Comparison of ENCODE assay signal across 8 cellular contexts in the genomic region with DNA sequence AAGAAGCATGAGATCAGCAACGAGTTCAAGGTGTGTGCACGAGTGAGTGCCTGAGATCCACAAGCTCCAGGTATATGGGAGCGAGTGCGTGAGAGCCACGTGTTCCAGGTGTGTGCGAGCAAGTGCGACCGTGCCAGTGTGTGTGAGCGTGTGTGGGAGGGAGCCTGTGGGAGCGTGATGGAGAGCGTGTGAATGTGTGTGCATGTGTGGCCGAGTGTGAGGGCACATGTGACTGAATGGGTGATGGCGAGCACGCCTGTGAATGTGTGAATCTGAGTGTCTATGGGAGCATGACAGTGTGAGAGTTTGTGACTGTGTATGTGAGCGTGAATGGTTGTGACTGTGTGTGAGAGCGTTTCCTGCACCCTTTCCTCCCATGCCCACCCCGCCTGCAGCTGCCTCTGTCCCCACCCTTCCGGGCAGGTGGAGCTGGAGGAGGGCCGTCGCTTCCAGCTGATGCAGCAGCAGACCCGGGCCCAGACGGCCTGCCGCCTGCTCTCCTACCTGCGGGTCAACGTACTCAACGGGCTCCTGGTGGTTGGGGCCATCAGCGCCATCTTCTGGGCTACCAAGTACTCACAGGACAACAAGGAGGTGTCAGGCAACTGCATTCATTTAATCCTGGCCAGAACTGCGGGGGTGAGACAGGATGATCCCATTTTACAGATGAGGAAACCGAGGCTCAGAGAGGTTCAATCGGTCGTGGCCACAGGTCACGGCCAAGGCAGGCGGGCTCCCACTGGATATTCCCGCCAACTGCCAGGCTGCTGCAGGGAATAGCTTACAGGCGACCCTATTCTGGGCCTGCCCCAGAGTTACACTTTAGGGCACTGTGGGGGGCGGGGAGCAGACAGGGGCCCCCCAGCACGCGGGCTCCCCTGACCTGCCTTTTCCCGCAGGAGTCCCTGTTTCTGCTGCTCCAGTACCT. TPM values are rescaled to one million over a fixed set of nuclear protein-coding genes. Genes with fewer than 3 reads are reported as not detected.
DNase-seq lines count a peak whose midpoint lies in the region; ATAC-seq, FAIRE-seq and TF ChIP-seq lines count a peak whose summit lies in the region.

No MANE protein-coding gene starts in this region.

- no peak for TF ChIP-seq POLR2A in HCT116 (IDR thresholded peaks at IDR 0.05; ENCODE audit: borderline replicate concordance, extremely low read depth, insufficient read depth, insufficient read length)

- H3K36me3 ChIP-seq in BE2C (no peaks in the 10 kb centered on the region), HCT116 (ENCODE audit: control insufficient read depth in 1 of 2, insufficient read depth in 2 of 2, low read length in 2 of 2) (no peaks in the 10 kb centered on the region), left ventricle myocardium inferior (no peaks in the 10 kb centered on the region)

- CTCF ChIA-PET in HCT116 (lab: Charles Lee): interaction anchor here (0.9 to 2.1 kb wide), 4 partner anchors 10 to 117 kb away, joined by 3 to 8 read pairs (median 4); no protein-coding TSS in a partner anchor

- no peaks in the 10 kb centered on the region for H3K9me2 ChIP-seq in HCT116 (ENCODE audit: insufficient read depth)

- DNase-seq in BE2C (peak; percentile 68), HCT116 (ENCODE audit: low read depth, low spot score) (peak; percentile 70), RCC 7860 (ENCODE audit: low spot score) (peak; percentile 17), left ventricle myocardium inferior (no peak), NCI-H128 (lab: John Stamatoyannopoulos, UW; ENCODE audit: unreplicated experiment) (no peak)
- DNase-seq in activated T-helper 9 cell treated with anti-CD3 and anti-CD28 coated beads, Interleukin-2, amount 50 U/mL, for 16 hours (ENCODE audit: low read depth): peak; percentile 61
- DNase-seq in stimulated activated CD4-positive, alpha-beta T cell treated with anti-CD3 and anti-CD28 coated beads, Interleukin-1b, Interleukin-23, amount 100 ng/mL, for 48 hours: peak; percentile 77

- TF ChIP-seq RAD21 in HCT116 (IDR thresholded peaks at IDR 0.05; ENCODE audit: low read depth): no peak

- no peaks in the 10 kb centered on the region for H4K20me1 ChIP-seq in HCT116 (ENCODE audit: insufficient read depth)

- RAD21 ChIA-PET in HCT116 (lab: Charles Lee; ENCODE audit: low non-redundant PET in 1 of 2, low total read pairs in 2 of 2, uncharacterized antibody in 2 of 2, unreplicated experiment in 2 of 2): no interaction called here

- H3K4me2 ChIP-seq in HCT116 (ENCODE audit: low read length): no peak overlapping the region; the same call in 1 of the 2 replicates

- 0 out of 2 replicates have a peak, but pooled peaks cover 4% of the 10 kb centered on the region for H3K27me3 ChIP-seq in BE2C
- H3K27me3 ChIP-seq in HCT116 (ENCODE audit: insufficient read depth, low read length): no peaks in the 10 kb centered on the region
- H3K27me3 ChIP-seq in left ventricle myocardium inferior (ENCODE audit: low read depth): no peaks in the 10 kb centered on the region

- no peak overlapping the region for H2AFZ ChIP-seq in HCT116 (ENCODE audit: low read depth, low read length, poor library complexity, severe bottlenecking)

- no peaks in the 10 kb centered on the region for H3K9me3 ChIP-seq in BE2C
- no peaks in the 10 kb centered on the region for H3K9me3 ChIP-seq in HCT116 (ENCODE audit: control insufficient read depth in 1 of 2, insufficient read depth in 1 of 2, low read depth in 1 of 2, low read length in 2 of 2)
- H3K9me3 ChIP-seq in left ventricle myocardium inferior (replicated peaks): no peaks in the 10 kb centered on the region

- BruUV-seq in HCT116 (replicated peaks; lab: Mats Ljungman, UMichigan): no TSS peak

- H3K79me2 ChIP-seq in HCT116 (ENCODE audit: insufficient read depth, low read length): no peaks in the 10 kb centered on the region

- FAIRE-seq in RCC 7860 (lab: Jason Lieb, UNC): no peak

- H3K27ac ChIP-seq in HCT116 (ENCODE audit: low read depth, low read length) (no peak overlapping the region; the same call in 1 of the 2 replicates), left ventricle myocardium inferior (replicated peaks) (no peak overlapping the region)

- POLR2A ChIA-PET in HCT116 (lab: Charles Lee): interaction anchor here (1.6 kb wide), 1 partner anchor 53 kb away, joined by 5 read pairs; the partner anchor contains the start of genes AFMID and TK1

- TF ChIP-seq CTCF in BE2C (IDR thresholded peaks at IDR 0.05; ENCODE audit: low read depth, low read length) (peak; percentile 61), HCT116 (IDR thresholded peaks at IDR 0.05 in 2 of 3, conservative IDR thresholded peaks at IDR 0.05 in 1 of 3; ENCODE audit: borderline replicate concordance in 1 of 3, insufficient read depth in 1 of 3, low read depth in 2 of 3, low read length in 2 of 3) (peak in 2 of 3 experiments; percentile 76 to 81; a peak in 4 of 6 replicates), left ventricle myocardium inferior (IDR thresholded peaks at IDR 0.05; ENCODE audit: borderline replicate concordance) (peak; percentile 68)

- H3K4me1 ChIP-seq in BE2C: no peaks in the 10 kb centered on the region
- peaks cover 43 to 76% of the 10 kb centered on the region in 2 experiments for H3K4me1 ChIP-seq in HCT116 (ENCODE audit: control insufficient read depth in 1 of 2, insufficient read depth in 2 of 2, low read length in 2 of 2)
- peaks cover 40% of the 10 kb centered on the region for H3K4me1 ChIP-seq in left ventricle myocardium inferior

- ATAC-seq in HCT116 (peak; percentile 49), esophagus mucosa (no peak)

- H3K9ac ChIP-seq in HCT116 (ENCODE audit: low read length): no peak overlapping the region

- intact Hi-C loops in HCT116 (cut with micrococcal nuclease) (loop anchor here (1.0 kb wide), 1 partner anchor 115 kb away; no protein-coding TSS in a partner anchor), left ventricle myocardium inferior (cut with micrococcal nuclease) (no loop called here)

- H3K4me3 ChIP-seq in BE2C (ENCODE audit: low read depth, low read length): no peak overlapping the region
- no peak overlapping the region for H3K4me3 ChIP-seq in HCT116 (replicated peaks in 1 of 2; ENCODE audit: low read depth in 1 of 2, low read length in 2 of 2)
- no peak overlapping the region for H3K4me3 ChIP-seq in left ventricle myocardium inferior

TF ChIP-seq in HCT116, 20 proteins besides CTCF, POLR2A, EP300 and RAD21:
- no peak for TF ChIP-seq ZNF274 (IDR thresholded peaks at IDR 0.05; ENCODE audit: low read depth, low read length)
- peak; percentile 35 for TF ChIP-seq YY1 (IDR thresholded peaks at IDR 0.05; ENCODE audit: extremely low read depth, insufficient replicate concordance, low read depth, low read length)
- TF ChIP-seq, protein P1, sequence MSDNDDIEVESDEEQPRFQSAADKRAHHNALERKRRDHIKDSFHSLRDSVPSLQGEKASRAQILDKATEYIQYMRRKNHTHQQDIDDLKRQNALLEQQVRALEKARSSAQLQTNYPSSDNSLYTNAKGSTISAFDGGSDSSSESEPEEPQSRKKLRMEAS (IDR thresholded peaks at IDR 0.05): no peak
- TF ChIP-seq JUND (IDR thresholded peaks at IDR 0.05): no peak
- no peak for TF ChIP-seq SIN3A (IDR thresholded peaks at IDR 0.05; ENCODE audit: low read depth)

RNA-seq across cellular contexts. Expression of gene TMC8, which starts 3.7 kb away (rescaled TPM):
- polyA plus RNA-seq in BE2C (2012; ENCODE audit: insufficient read depth, insufficient read length, low read depth): 2.8 TPM
- total RNA-seq in HCT116 (2021; ENCODE audit: unreplicated experiment): 7.8 TPM
- 4.7 and 6.0 TPM in 2 replicates for polyA plus RNA-seq in HCT116 (2012)
- total RNA-seq in left ventricle myocardium inferior: 1.3 TPM
- total RNA-seq in esophagus mucosa: 2.0 TPM

RNA-seq across cellular contexts. Expression of gene TMC6, which starts 5.7 kb away (rescaled TPM):
- 163 TPM for polyA plus RNA-seq in BE2C (2012; ENCODE audit: insufficient read depth, insufficient read length, low read depth)
- total RNA-seq in HCT116 (2021; ENCODE audit: unreplicated experiment) (142 TPM), left ventricle myocardium inferior (39.5 TPM), esophagus mucosa (50.2 TPM)
- 93.2 and 96.7 TPM in 2 replicates for polyA plus RNA-seq in HCT116 (2012)

RNA-seq across cellular contexts. Expression of gene C17orf99, which starts 11.9 kb away (rescaled TPM):
- not detected for polyA plus RNA-seq in BE2C (2012; ENCODE audit: insufficient read depth, insufficient read length, low read depth)
- total RNA-seq in HCT116 (2021; ENCODE audit: unreplicated experiment): not detected
- not detected in 2 replicates for polyA plus RNA-seq in HCT116 (2012)
- total RNA-seq in left ventricle myocardium inferior: not detected
- total RNA-seq in esophagus mucosa: 0.44 TPM

RNA-seq across cellular contexts. Expression of gene SYNGR2, which starts 34.1 kb away (rescaled TPM):
- 76.9 TPM for polyA plus RNA-seq in BE2C (2012; ENCODE audit: insufficient read depth, insufficient read length, low read depth)
- total RNA-seq in HCT116 (2021; ENCODE audit: unreplicated experiment): 148 TPM
- 159 and 197 TPM in 2 replicates for polyA plus RNA-seq in HCT116 (2012)
- 86.9 TPM for total RNA-seq in left ventricle myocardium inferior
- total RNA-seq in esophagus mucosa: 73.0 TPM

RNA-seq across cellular contexts. Expression of gene TK1, which starts 52.6 kb away (rescaled TPM):
- polyA plus RNA-seq in BE2C (2012; ENCODE audit: insufficient read depth, insufficient read length, low read depth): 22.1 TPM
- total RNA-seq in HCT116 (2021; ENCODE audit: unreplicated experiment) (315 TPM), left ventricle myocardium inferior (1.8 TPM), esophagus mucosa (33.3 TPM)
- polyA plus RNA-seq in HCT116 (2012): 372 and 415 TPM in 2 replicates

Comparison
In these comparisons a context has a peak if more than half of its experiments do, and no peak if none do; other contexts are left out.
1. DNase-seq: peak in BE2C (single experiment), HCT116 (single experiment), RCC 7860 (single experiment), activated T-helper 9 cell treated with anti-CD3 and anti-CD28 coated beads, Interleukin-2, amount 50 U/mL, for 16 hours (single experiment) and stimulated activated CD4-positive, alpha-beta T cell treated with anti-CD3 and anti-CD28 coated beads, Interleukin-1b, Interleukin-23, amount 100 ng/mL, for 48 hours (single experiment); none in left ventricle myocardium inferior (single experiment) and NCI-H128 (single experiment).
2. Peak in every context shown above with its lines, with median percentiles within 50 percentile points of each other: CTCF ChIP-seq.